28 cellular contexts compared by ENCODE assay signal in genomic region chr12:80715850-80716249, GRCh38. TPM values are rescaled to one million over a fixed set of nuclear protein-coding genes. Genes with fewer than 3 reads are reported as not detected.
"Had no signal": no experiment of that assay in that cellular context is flagged by ENCODE, and none has a peak within 500 bp of the region (broad histone marks: within the 10 kb centered on the region; RNA-seq: fewer than 3 reads in every experiment).

No MANE protein-coding gene starts in this region.

- H3K36me3 ChIP-seq: brain microvascular endothelial cell, left ventricle myocardium inferior, pancreas, prostate gland had no signal

- H3K4me1 ChIP-seq: left ventricle myocardium inferior, pancreas, prostate gland, testis had no signal

- H3K9me3 ChIP-seq: left ventricle myocardium inferior, pancreas, prostate gland, testis had no signal

- DNase-seq: activated CD4-positive, alpha-beta T cell treated with anti-CD3 and anti-CD28 coated beads for 36 hours; activated CD4-positive, CD25-positive, alpha-beta regulatory T cell; activated CD8-positive, alpha-beta memory T cell treated with anti-CD3 and anti-CD28 coated beads, Interleukin-2, amount 10 ng/mL, durations not matched to agents 7 days and 5 days; activated CD8-positive, alpha-beta T cell treated with anti-CD3 and anti-CD28 coated beads, Interleukin-2, amount 10 ng/mL, durations not matched to agents 7 days and 5 days; activated naive CD4-positive, alpha-beta T cell treated with anti-CD3 and anti-CD28 coated beads, Interleukin-2, amount 10 ng/mL, durations not matched to agents 7 days and 5 days; activated naive CD8-positive, alpha-beta T cell treated with anti-CD3 and anti-CD28 coated beads, Interleukin-2, amount 10 ng/mL, durations not matched to agents 7 days and 5 days; activated T-cell treated with anti-CD3 and anti-CD28 coated beads for 4 hours; activated T-cell treated with anti-CD3 and anti-CD28 coated beads, Interleukin-2, amount 50 U/mL, for 72 hours; brain microvascular endothelial cell; central memory CD4-positive, alpha-beta T cell; foreskin fibroblast; head of caudate nucleus; hypothalamus; islet precursor cell; left ventricle myocardium inferior; nucleus accumbens; pancreas; stimulated activated CD4-positive, alpha-beta T cell treated with anti-CD3 and anti-CD28 coated beads, Interleukin-2, amount 100 ng/mL, for 48 hours; stimulated activated naive CD4-positive, alpha-beta T cell treated with Interleukin-2 at 50 U/mL for 16 hours; T-helper 1 cell; testis; trophoblast cell had no signal

- H3K4me3 ChIP-seq: left ventricle myocardium inferior, lung, pancreas, prostate gland, testis had no signal

- H3K27me3 ChIP-seq: brain microvascular endothelial cell, testis had no signal

- H3K27ac ChIP-seq: brain microvascular endothelial cell, left ventricle myocardium inferior, pancreas, prostate gland, testis had no signal

RNA-seq across cellular contexts. Expression of gene MYF5, which starts 0.9 kb away (rescaled TPM):
- total RNA-seq: activated CD4-positive, alpha-beta T cell treated with anti-CD3 and anti-CD28 coated beads for 36 hours; activated CD8-positive, alpha-beta memory T cell treated with anti-CD3 and anti-CD28 coated beads, Interleukin-2, amount 10 ng/mL, durations not matched to agents 7 days and 5 days; activated CD8-positive, alpha-beta T cell treated with anti-CD3 and anti-CD28 coated beads, Interleukin-2, amount 10 ng/mL, durations not matched to agents 7 days and 5 days; activated naive CD8-positive, alpha-beta T cell treated with anti-CD3 and anti-CD28 coated beads, Interleukin-2, amount 10 ng/mL, durations not matched to agents 7 days and 5 days; activated T-cell treated with anti-CD3 and anti-CD28 coated beads, Interleukin-2, amount 50 U/mL, for 72 hours; astrocyte; esophagus mucosa; left ventricle myocardium inferior; lung; mononuclear cell; natural killer cell treated with Interleukin-12 subunit alpha and Interleukin-12 subunit beta and Interleukin-15 and Interleukin-18, amount 100 ng/mL, for 72 hours; pancreas; testis had no signal
- polyA plus RNA-seq: lung, pancreas had no signal

RNA-seq across cellular contexts. Expression of gene MYF6, which starts 8.4 kb away (rescaled TPM):
- total RNA-seq: activated CD4-positive, alpha-beta T cell treated with anti-CD3 and anti-CD28 coated beads for 36 hours; activated CD8-positive, alpha-beta memory T cell treated with anti-CD3 and anti-CD28 coated beads, Interleukin-2, amount 10 ng/mL, durations not matched to agents 7 days and 5 days; activated CD8-positive, alpha-beta T cell treated with anti-CD3 and anti-CD28 coated beads, Interleukin-2, amount 10 ng/mL, durations not matched to agents 7 days and 5 days; activated naive CD8-positive, alpha-beta T cell treated with anti-CD3 and anti-CD28 coated beads, Interleukin-2, amount 10 ng/mL, durations not matched to agents 7 days and 5 days; activated T-cell treated with anti-CD3 and anti-CD28 coated beads, Interleukin-2, amount 50 U/mL, for 72 hours; astrocyte; esophagus mucosa; left ventricle myocardium inferior; lung; mononuclear cell; natural killer cell treated with Interleukin-12 subunit alpha and Interleukin-12 subunit beta and Interleukin-15 and Interleukin-18, amount 100 ng/mL, for 72 hours; pancreas; testis had no signal
- polyA plus RNA-seq: lung had no signal
